In the genomic region with DNA sequence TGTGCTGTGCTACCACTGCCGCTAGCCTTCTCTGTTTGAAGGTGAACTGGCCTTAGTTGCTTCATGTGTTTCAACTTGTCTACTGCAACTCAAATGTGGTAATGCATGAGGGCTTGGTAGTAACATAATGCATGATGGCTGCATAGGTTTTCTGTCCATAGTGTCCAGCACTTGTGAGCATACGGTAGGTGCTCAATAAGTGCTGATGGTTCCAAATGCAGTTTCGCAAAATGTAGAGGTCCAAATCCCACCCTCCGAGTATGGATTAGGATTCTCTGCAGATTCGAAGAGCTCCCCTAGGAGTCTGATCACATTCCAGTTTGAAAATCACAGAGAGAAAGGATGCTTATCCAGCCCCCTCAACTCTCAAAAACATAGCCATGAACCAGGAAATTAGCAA, we compare ENCODE assay signal across 26 cellular contexts.
"Had no signal": no experiment of that assay in that cellular context is flagged by ENCODE, and none has a peak within 500 bp of the region (broad histone marks: within the 10 kb centered on the region; RNA-seq: fewer than 3 reads in every experiment).

No MANE protein-coding gene starts in this region.

- H3K4me1 ChIP-seq: colonic mucosa, parathyroid adenoma, thyroid gland had no signal

- H3K9me3 ChIP-seq: colonic mucosa, gastrocnemius medialis, lower lobe of right lung, neutrophil, stomach, thyroid gland had no signal

- H3K9ac ChIP-seq: parathyroid adenoma had no signal

- H3K27me3 ChIP-seq: colonic mucosa, gastrocnemius medialis, neutrophil, stomach, thyroid gland had no signal

- H3K27me3 Mint-ChIP-seq: naive thymus-derived CD8-positive, alpha-beta T cell; progenitor cell of endocrine pancreas had no signal

- H3K36me3 ChIP-seq: colonic mucosa, gastrocnemius medialis, lower lobe of right lung, neutrophil, stomach, thyroid gland had no signal

- H3K79me2 ChIP-seq: parathyroid adenoma had no signal

- DNase-seq: colonic mucosa; effector CD8-positive, alpha-beta T cell; endodermal cell; foreskin fibroblast; gastrocnemius medialis; head of caudate nucleus; left ventricle myocardium superior; lower lobe of right lung; naive thymus-derived CD8-positive, alpha-beta T cell; stimulated activated CD4-positive, alpha-beta T cell treated with anti-CD3 and anti-CD28 coated beads, Interleukin-2, amount 100 ng/mL, for 24 hours; stimulated activated CD4-positive, alpha-beta T cell treated with anti-CD3 and anti-CD28 coated beads, Interleukin-4, amount 100 ng/mL, for 24 hours; stimulated activated naive CD4-positive, alpha-beta T cell treated with Interleukin-2 at 50 U/mL for 16 hours; stomach; thyroid gland; trophoblast cell had no signal

- H3K4me2 ChIP-seq: smooth muscle cell had no signal

- FAIRE-seq: keratinocyte had no signal

- H3K27ac ChIP-seq: colonic mucosa, epithelial cell of prostate, lower lobe of right lung, neutrophil, parathyroid adenoma, stomach, thyroid gland had no signal

- H2AFZ ChIP-seq: parathyroid adenoma had no signal

- H3K9me3 Mint-ChIP-seq: dendritic cell treated with granulocyte-macrophage colony-stimulating factor and Interleukin-4, amounts not matched to agents 40 ng/mL and 50 ng/mL, for 4 days; neural crest cell; stimulated activated effector memory CD8-positive, alpha-beta T cell treated with anti-CD3 and anti-CD28 coated beads, Interleukin-12 subunit alpha, Interleukin-12 subunit beta, amount 100 ng/mL, for 72 hours had no signal

- H3K4me3 Mint-ChIP-seq: dendritic cell treated with granulocyte-macrophage colony-stimulating factor and Interleukin-4, amounts not matched to agents 40 ng/mL and 50 ng/mL, for 4 days; endodermal cell; naive thymus-derived CD8-positive, alpha-beta T cell; neural crest cell; stimulated activated effector memory CD8-positive, alpha-beta T cell treated with anti-CD3 and anti-CD28 coated beads, Interleukin-12 subunit alpha, Interleukin-12 subunit beta, amount 100 ng/mL, for 72 hours had no signal

- ATAC-seq: esophagus mucosa; gastrocnemius medialis; left ventricle myocardium superior; naive thymus-derived CD8-positive, alpha-beta T cell; sciatic nerve had no signal

- H3K4me3 ChIP-seq: colonic mucosa, gastrocnemius medialis, lower lobe of right lung, smooth muscle cell, stomach, thyroid gland had no signal

- H3K36me3 Mint-ChIP-seq: naive thymus-derived CD8-positive, alpha-beta T cell; stimulated activated effector memory CD8-positive, alpha-beta T cell treated with anti-CD3 and anti-CD28 coated beads, Interleukin-12 subunit alpha, Interleukin-12 subunit beta, amount 100 ng/mL, for 72 hours had no signal

- H3K27ac Mint-ChIP-seq: dendritic cell treated with granulocyte-macrophage colony-stimulating factor and Interleukin-4, amounts not matched to agents 40 ng/mL and 50 ng/mL, for 4 days; endodermal cell; progenitor cell of endocrine pancreas; stimulated activated effector memory CD8-positive, alpha-beta T cell treated with anti-CD3 and anti-CD28 coated beads, Interleukin-12 subunit alpha, Interleukin-12 subunit beta, amount 100 ng/mL, for 72 hours had no signal
